In genomic region chr4:151022586-151022985, GRCh38 we compare ENCODE assay signal across 8 cellular contexts.
"Had no signal": no experiment of that assay in that cellular context is flagged by ENCODE, and none has a peak within 500 bp of the region (broad histone marks: within the 10 kb centered on the region; RNA-seq: fewer than 3 reads in every experiment).

No MANE protein-coding gene starts in this region.

- H3K9me3 Mint-ChIP-seq: GM23338, H9, IgD-negative memory B cell had no signal

- H3K4me2 ChIP-seq: GM23338 had no signal

- H3K4me1 Mint-ChIP-seq: GM23338, H9, IgD-negative memory B cell had no signal

- ATAC-seq: GM23338 had no signal

- H2AFZ ChIP-seq: GM23338 had no signal

- H3K27ac Mint-ChIP-seq: GM23338, H9, IgD-negative memory B cell had no signal

- FAIRE-seq: H1, H54, HTR-8/SVneo had no signal

- DNase-seq: H9, HCEC 1CT, KG1 had no signal

- H3K4me3 ChIP-seq: GM23338 had no signal

- H3K36me3 Mint-ChIP-seq: IgD-negative memory B cell had no signal

- H3K4me3 Mint-ChIP-seq: GM23338, H9 had no signal
